ENCODE assay signal across 14 cellular contexts in the genomic region with DNA sequence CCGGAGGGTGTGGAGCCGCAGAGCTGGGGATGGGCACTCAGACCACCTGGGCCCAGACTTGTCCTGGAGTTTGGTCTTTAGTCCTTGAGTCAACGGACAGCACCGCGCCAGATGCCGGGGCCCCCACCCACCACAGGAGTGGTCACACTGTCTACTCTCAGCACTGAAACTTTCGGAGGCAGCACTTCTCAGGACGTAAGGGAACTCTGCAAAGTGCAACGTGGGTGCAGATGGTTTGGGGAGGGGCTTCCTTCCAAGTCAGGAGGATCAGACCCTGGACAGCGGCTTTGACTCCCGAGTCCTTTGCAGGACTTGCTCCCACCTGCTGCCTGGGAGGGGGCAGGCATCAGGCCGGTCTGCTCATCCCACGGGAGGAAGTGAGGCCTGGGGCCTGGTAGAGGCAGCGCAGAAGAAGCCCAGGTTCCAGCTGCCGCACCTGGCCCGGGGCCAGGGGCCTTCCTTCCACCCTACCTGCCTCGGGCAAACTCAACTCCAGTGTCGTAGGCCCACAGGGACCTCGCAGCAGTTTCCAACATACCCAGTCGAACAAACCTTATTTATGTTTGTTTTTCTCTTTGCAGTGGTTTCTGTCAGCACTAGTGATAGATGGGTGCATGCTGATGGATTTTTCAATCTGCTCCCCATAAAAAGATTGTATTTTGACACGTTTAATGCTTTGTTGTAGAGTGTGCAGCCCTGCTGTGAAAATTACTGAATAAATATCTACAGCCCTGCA.
DNase-seq lines count a peak whose midpoint lies in the region; TF ChIP-seq lines count a peak whose summit lies in the region.
"Had no signal": no experiment of that assay in that cellular context is flagged by ENCODE, and none has a peak within 500 bp of the region (broad histone marks: within the 10 kb centered on the region; RNA-seq: fewer than 3 reads in every experiment).

No MANE protein-coding gene starts in this region.

- no peak for TF ChIP-seq CTCF in osteocyte (IDR thresholded peaks at IDR 0.05)

- H3K27ac ChIP-seq in SK-N-MC = peak overlapping the region; percentile 14; the same call in 1 of the 2 replicates
- H3K27ac ChIP-seq: colonic mucosa, neutrophil had no signal

- H3K9me3 Mint-ChIP-seq in osteocyte (ENCODE audit: unreplicated experiment) = peaks cover 4% of the 10 kb centered on the region

- H3K9me3 ChIP-seq in SK-N-MC (ENCODE audit: low read depth, low read length) = no peaks in the 10 kb centered on the region
- H3K9me3 ChIP-seq: colonic mucosa, neutrophil had no signal

- no peaks in the 10 kb centered on the region for H3K27me3 Mint-ChIP-seq in osteocyte (ENCODE audit: unreplicated experiment)

- DNase-seq in NCI-H146 (lab: John Stamatoyannopoulos, UW) (peak; percentile 41), NCI-H146 treated with DMSO at 0.1 percent for 48 hours (lab: John Stamatoyannopoulos, UW; ENCODE audit: unreplicated experiment) (no peak), NCI-H1436 (lab: John Stamatoyannopoulos, UW) (peak; percentile 66), SK-N-MC (ENCODE audit: low read depth, low spot score) (no peak), osteocyte (ENCODE audit: extremely low spot score, unreplicated experiment) (peak; percentile 62), hippocampal formation (lab: John Stamatoyannopoulos, UW) (no peak)
- DNase-seq in stimulated activated CD4-positive, alpha-beta T cell treated with anti-CD3 and anti-CD28 coated beads, Interleukin-4, amount 100 ng/mL, for 1 hour = no peak
- DNase-seq in stimulated activated naive CD4-positive, alpha-beta T cell treated with Interleukin-2 at 50 U/mL for 16 hours (lab: John Stamatoyannopoulos, UW) = no peak
- DNase-seq: colonic mucosa, hypothalamus had no signal

- no peak overlapping the region for H3K9ac ChIP-seq in SK-N-MC (ENCODE audit: insufficient read length)

- H3K27ac Mint-ChIP-seq in osteocyte (ENCODE audit: unreplicated experiment) = no peak overlapping the region
- H3K27ac Mint-ChIP-seq: activated T-helper 1 cell treated with anti-CD3 and anti-CD28 coated beads, Interleukin-12 subunit alpha, Interleukin-12 subunit beta, Interleukin-2, Interleukin-4 antibody, amounts not matched to agents 30 ng/mL and 10 ng/mL and 1 ng/mL, durations not matched to agents 14 hours and 24 hours and 36 hours had no signal

- no peak overlapping the region for H3K4me3 ChIP-seq in SK-N-MC
- H3K4me3 ChIP-seq: colonic mucosa, lung, smooth muscle cell had no signal

- no peaks in the 10 kb centered on the region for H3K36me3 Mint-ChIP-seq in osteocyte (ENCODE audit: unreplicated experiment)

- no peaks in the 10 kb centered on the region for H3K4me1 Mint-ChIP-seq in osteocyte (ENCODE audit: unreplicated experiment)

- H3K4me3 Mint-ChIP-seq in osteocyte (ENCODE audit: unreplicated experiment) = no peak overlapping the region
- H3K4me3 Mint-ChIP-seq: activated T-helper 1 cell treated with anti-CD3 and anti-CD28 coated beads, Interleukin-12 subunit alpha, Interleukin-12 subunit beta, Interleukin-2, Interleukin-4 antibody, amounts not matched to agents 30 ng/mL and 10 ng/mL and 1 ng/mL, durations not matched to agents 14 hours and 24 hours and 36 hours had no signal

- no peaks in the 10 kb centered on the region for H3K36me3 ChIP-seq in SK-N-MC (ENCODE audit: insufficient read depth, low read length)
- H3K36me3 ChIP-seq: colonic mucosa, neutrophil had no signal

Comparison
In these comparisons a context has a peak if more than half of its experiments do, and no peak if none do; other contexts are left out.
1. DNase-seq: peak in NCI-H146 (single experiment), NCI-H1436 (single experiment) and osteocyte (single experiment); none in NCI-H146 treated with DMSO at 0.1 percent for 48 hours (single experiment), SK-N-MC (single experiment), stimulated activated CD4-positive, alpha-beta T cell treated with anti-CD3 and anti-CD28 coated beads, Interleukin-4, amount 100 ng/mL, for 1 hour (single experiment), hippocampal formation (0 of 2) and stimulated activated naive CD4-positive, alpha-beta T cell treated with Interleukin-2 at 50 U/mL for 16 hours (single experiment).